ENCODE assay signal across 9 cellular contexts in the genomic region with DNA sequence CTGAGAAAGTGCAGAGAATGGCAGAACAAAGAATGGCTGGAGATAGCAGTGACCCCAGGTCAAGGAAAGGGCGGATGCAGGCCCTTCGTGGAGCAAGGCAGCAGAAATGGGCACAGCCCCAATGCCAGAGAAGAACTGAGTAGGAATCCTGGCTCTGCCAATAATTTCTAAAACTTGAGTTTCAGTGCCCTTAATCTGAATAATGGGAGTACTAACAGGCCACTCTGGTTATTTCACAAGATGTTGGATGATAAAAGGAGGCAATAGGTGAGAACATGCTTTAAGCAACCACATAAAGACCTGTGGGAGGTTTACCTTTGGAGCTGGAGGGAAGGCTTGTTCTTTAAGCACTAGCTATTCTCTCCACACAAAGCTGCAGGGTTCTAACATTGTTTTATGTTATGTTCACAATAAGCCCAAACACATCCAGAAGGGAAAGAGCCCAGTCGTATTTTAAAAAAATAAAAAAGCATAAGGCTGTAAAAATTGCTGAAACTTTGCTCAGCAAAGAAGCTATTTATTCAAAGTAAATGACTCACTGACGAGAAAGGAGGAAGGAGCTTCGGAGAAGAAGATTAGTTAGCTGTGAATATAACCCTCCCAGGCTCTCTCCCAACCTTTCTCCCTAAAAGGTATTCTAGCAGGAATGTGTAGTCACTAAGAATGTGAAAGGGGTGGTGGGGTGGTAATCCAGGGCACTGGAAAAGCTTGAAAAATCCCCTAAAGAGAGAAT.
DNase-seq lines count a peak whose midpoint lies in the region; ATAC-seq, FAIRE-seq and TF ChIP-seq lines count a peak whose summit lies in the region.
"Had no signal": no experiment of that assay in that cellular context is flagged by ENCODE, and none has a peak within 500 bp of the region (broad histone marks: within the 10 kb centered on the region; RNA-seq: fewer than 3 reads in every experiment).

No MANE protein-coding gene starts in this region.

- no peaks in the 10 kb centered on the region for H3K9me1 ChIP-seq in keratinocyte (ENCODE audit: control insufficient read depth, extremely low read depth, insufficient read depth, low read length)

- H2AFZ ChIP-seq in mammary epithelial cell (ENCODE audit: low read depth, low read length) (peak overlapping the region; percentile 48), keratinocyte (ENCODE audit: control insufficient read depth, low read length) (peak overlapping the region; percentile 84)

- WGBS in mammary epithelial cell (ENCODE audit: low coverage, missing lambda C conversion rate), result 36% methylated on average over 5 of the region's 5 CpGs

- ATAC-seq in HG02759 (IDR thresholded peaks at IDR 0.05; ENCODE audit: unreplicated experiment) (no peak), GM18873 (IDR thresholded peaks at IDR 0.05; ENCODE audit: low FRiP score, unreplicated experiment) (no peak), GM21367 (IDR thresholded peaks at IDR 0.05; ENCODE audit: unreplicated experiment) (no peak), HG02884 (IDR thresholded peaks at IDR 0.05; ENCODE audit: unreplicated experiment) (no peak)

- H3K4me3 ChIP-seq in mammary epithelial cell (replicated peaks in 1 of 3; ENCODE audit: insufficient read depth in 1 of 3, low read depth in 2 of 3, low read length in 3 of 3) (no peak overlapping the region), keratinocyte (ENCODE audit: control insufficient read depth in 2 of 3, extremely low read depth in 1 of 3, insufficient read depth in 2 of 3, low read depth in 1 of 3, low read length in 3 of 3) (peak overlapping the region in 1 of 3 experiments; percentile 38), subcutaneous abdominal adipose tissue (ENCODE audit: low read depth in 1 of 5, low read length in 5 of 5) (no peak overlapping the region)
- H3K4me3 ChIP-seq: HAP-1 had no signal

- CTCF ChIA-PET in mammary epithelial cell (lab: Charles Lee; ENCODE audit: low non-redundant PET), result no interaction called here

- intact Hi-C loops in mammary epithelial cell (cut with micrococcal nuclease), result no loop called here

- DNase-seq in HS-27A (ENCODE audit: low read depth), result peak; percentile 62
- peak; percentile 72 for DNase-seq in mammary epithelial cell
- no peak for DNase-seq in keratinocyte (ENCODE audit: low read depth, low spot score)

- dilution Hi-C loops in mammary epithelial cell (cut with HindIII; ENCODE audit: low sequenced_read_pairs) (no loop called here), keratinocyte (cut with MboI; ENCODE audit: extremely low pct_ligation_motif_present, low sequenced_read_pairs) (no loop called here)

- FAIRE-seq in keratinocyte (lab: Jason Lieb, UNC), result peak; percentile 85

- H3K36me3 ChIP-seq in mammary epithelial cell (ENCODE audit: insufficient read depth, low read length), result no peaks in the 10 kb centered on the region
- no peaks in the 10 kb centered on the region for H3K36me3 ChIP-seq in keratinocyte (ENCODE audit: control insufficient read depth in 2 of 2, extremely low read depth in 1 of 2, insufficient read depth in 2 of 2, low read length in 2 of 2)
- H3K36me3 ChIP-seq in subcutaneous abdominal adipose tissue (ENCODE audit: control insufficient read depth in 5 of 5, insufficient read depth in 5 of 5, low read length in 5 of 5), result no peaks in the 10 kb centered on the region
- H3K36me3 ChIP-seq: HAP-1 had no signal

- no peaks in the 10 kb centered on the region for H3K79me2 ChIP-seq in mammary epithelial cell (ENCODE audit: insufficient read depth, low read length)
- H3K79me2 ChIP-seq in keratinocyte (ENCODE audit: control insufficient read depth, insufficient read depth, low read length), result no peaks in the 10 kb centered on the region

- H3K27me3 ChIP-seq in mammary epithelial cell (ENCODE audit: insufficient read depth, low read length) (no peaks in the 10 kb centered on the region), keratinocyte (ENCODE audit: control insufficient read depth, extremely low read depth, insufficient read depth, low read length) (no peaks in the 10 kb centered on the region), subcutaneous abdominal adipose tissue (ENCODE audit: control insufficient read depth in 5 of 5, insufficient read depth in 4 of 5, low read length in 5 of 5) (no peaks in the 10 kb centered on the region)

- no peak overlapping the region for H3K4me2 ChIP-seq in mammary epithelial cell (ENCODE audit: insufficient read depth, low read depth, low read length)
- peak overlapping the region; percentile 68 for H3K4me2 ChIP-seq in keratinocyte (ENCODE audit: control insufficient read depth, extremely low read depth, insufficient read depth, low read depth, low read length)

- H3K9ac ChIP-seq in mammary epithelial cell (ENCODE audit: insufficient read depth, low read length), result no peak overlapping the region
- H3K9ac ChIP-seq in keratinocyte (ENCODE audit: control insufficient read depth, extremely low read depth, insufficient read depth, low read length), result no peak overlapping the region
- H3K9ac ChIP-seq in subcutaneous abdominal adipose tissue (ENCODE audit: low read length in 5 of 5), result peak overlapping the region in 1 of 5 donors; percentile 53

- H3K9me3 ChIP-seq in mammary epithelial cell (replicated peaks; ENCODE audit: insufficient read depth, low read length) (no peaks in the 10 kb centered on the region), keratinocyte (ENCODE audit: control insufficient read depth, low read depth, low read length) (no peaks in the 10 kb centered on the region), subcutaneous abdominal adipose tissue (ENCODE audit: control insufficient read depth in 5 of 5, low read length in 5 of 5) (no peaks in the 10 kb centered on the region)
- H3K9me3 ChIP-seq: HAP-1 had no signal

- no peaks in the 10 kb centered on the region for H4K20me1 ChIP-seq in mammary epithelial cell (ENCODE audit: insufficient read depth, low read length)
- H4K20me1 ChIP-seq in keratinocyte (ENCODE audit: control insufficient read depth, extremely low read depth, insufficient read depth, low read length), result no peaks in the 10 kb centered on the region

- TF ChIP-seq CTCF in mammary epithelial cell (conservative IDR thresholded peaks at IDR 0.05 in 1 of 2, IDR thresholded peaks at IDR 0.05 in 1 of 2; ENCODE audit: extremely low read depth in 1 of 2, insufficient read depth in 1 of 2, low read depth in 1 of 2, low read length in 2 of 2), result no peak
- TF ChIP-seq CTCF in keratinocyte (optimal IDR thresholded peaks at IDR 0.05 in 1 of 3, IDR thresholded peaks at IDR 0.05 in 1 of 3, conservative IDR thresholded peaks at IDR 0.05 in 1 of 3; ENCODE audit: extremely low read depth in 1 of 3, insufficient read depth in 2 of 3, low read length in 3 of 3), result no peak

- BruUV-seq in mammary epithelial cell (replicated peaks; lab: Mats Ljungman, UMichigan), result no TSS peak

- in situ Hi-C loops in mammary epithelial cell (cut with MboI; ENCODE audit: low sequenced_read_pairs in 2 of 2), result no loop called here

- H3K27ac ChIP-seq in mammary epithelial cell (ENCODE audit: insufficient read depth, low read depth, low read length) (no peak overlapping the region), keratinocyte (ENCODE audit: control insufficient read depth, insufficient read depth, low read length) (peak overlapping the region; percentile 51), subcutaneous abdominal adipose tissue (ENCODE audit: low read depth, low read length) (peak overlapping the region; percentile 79)

- H3K4me1 ChIP-seq in mammary epithelial cell (ENCODE audit: insufficient read depth, low read length), result peaks cover 3% of the 10 kb centered on the region
- H3K4me1 ChIP-seq in keratinocyte (ENCODE audit: control insufficient read depth, extremely low read depth, insufficient read depth, low read length), result peaks cover 15% of the 10 kb centered on the region
- H3K4me1 ChIP-seq in subcutaneous abdominal adipose tissue (ENCODE audit: control insufficient read depth in 5 of 5, insufficient read depth in 5 of 5, low read length in 5 of 5), result peaks cover 0 to 18% (median 13%) of the 10 kb centered on the region in 5 donors
